Comparison of ENCODE assay signal across 19 cellular contexts in genomic region chr7:132002343-132002968, GRCh38.
"Had no signal": no experiment of that assay in that cellular context is flagged by ENCODE, and none has a peak within 500 bp of the region (broad histone marks: within the 10 kb centered on the region; RNA-seq: fewer than 3 reads in every experiment).

No MANE protein-coding gene starts in this region.

- H3K4me3 ChIP-seq: esophagus squamous epithelium, gastroesophageal sphincter, transverse colon had no signal

- DNase-seq: activated CD4-positive, alpha-beta memory T cell treated with anti-CD3 and anti-CD28 coated beads for 36 hours; activated CD4-positive, alpha-beta T cell treated with anti-CD3 and anti-CD28 coated beads for 4 hours; activated effector memory CD4-positive, alpha-beta T cell treated with anti-CD3 and anti-CD28 coated beads, Interleukin-2, amount 50 U/mL, for 16 hours; activated T-cell treated with anti-CD3 and anti-CD28 coated beads, Interleukin-2, amount 50 U/mL, for 48 hours; anterior cingulate cortex; central memory CD4-positive, alpha-beta T cell; effector memory CD8-positive, alpha-beta T cell; esophagus squamous epithelium; head of caudate nucleus; hypothalamus; left ventricle myocardium superior; stimulated activated CD4-positive, alpha-beta T cell treated with anti-CD3 and anti-CD28 coated beads, Interleukin-2, amount 100 ng/mL, for 48 hours; stimulated activated CD8-positive, alpha-beta memory T cell treated with anti-CD3 and anti-CD28 coated beads, Interleukin-4, amount 100 ng/mL, for 48 hours; stimulated activated naive B cell treated with anti-CD40 and anti-IgM and Interleukin-4, amounts not matched to agents 10 μg/mL and 1 μg/mL and 100 μg/mL, for 72 hours; T-helper 9 cell; transverse colon had no signal

- H3K27me3 ChIP-seq: gastroesophageal sphincter, transverse colon had no signal

- H3K27ac ChIP-seq: esophagus squamous epithelium, gastroesophageal sphincter, transverse colon had no signal

- H3K36me3 ChIP-seq: esophagus squamous epithelium, gastroesophageal sphincter, transverse colon had no signal

- H3K4me1 ChIP-seq: esophagus squamous epithelium, transverse colon had no signal

- ATAC-seq: effector memory CD8-positive, alpha-beta T cell; gastroesophageal sphincter; left ventricle myocardium superior; natural killer cell treated with Interleukin-12 subunit alpha and Interleukin-12 subunit beta and Interleukin-15 and Interleukin-18, amount 100 ng/mL, for 72 hours; stimulated activated naive B cell treated with anti-CD40 and anti-IgM and Interleukin-4, amounts not matched to agents 10 μg/mL and 1 μg/mL and 100 μg/mL, for 72 hours; WTC11 had no signal

- H3K9me3 ChIP-seq: esophagus squamous epithelium, gastroesophageal sphincter, transverse colon had no signal
